In genomic region chr19:3036119-3036794, GRCh38 we compare ENCODE assay signal across 1 cellular context.
TF ChIP-seq lines count a peak whose summit lies in the region.

No MANE protein-coding gene starts in this region.

TF ChIP-seq in GM23338, 12 proteins besides CTCF, POLR2A, EP300 and RAD21 (continued from another document):
- TF ChIP-seq REST (IDR thresholded peaks at IDR 0.05; ENCODE audit: unreplicated experiment) (no peak), CREB1 (CRISPR knock-in tag; IDR thresholded peaks at IDR 0.05; ENCODE audit: low read depth) (peak; percentile 83), STAT1 (IDR thresholded peaks at IDR 0.05; ENCODE audit: unreplicated experiment) (no peak), EZH2 (IDR thresholded peaks at IDR 0.05; ENCODE audit: low read depth, unreplicated experiment) (no peak), NANOG (IDR thresholded peaks at IDR 0.05; ENCODE audit: borderline replicate concordance) (no peak), POLR2AphosphoS5 (IDR thresholded peaks at IDR 0.05; ENCODE audit: low read depth) (no peak), ZNF114 (CRISPR knock-in tag; IDR thresholded peaks at IDR 0.05) (no peak), ZNF331 (CRISPR knock-in tag; IDR thresholded peaks at IDR 0.05; ENCODE audit: low read depth) (no peak), ETS1 (IDR thresholded peaks at IDR 0.05) (peak; percentile 71), ZNF462 (CRISPR knock-in tag; IDR thresholded peaks at IDR 0.05) (no peak), JUNB (IDR thresholded peaks at IDR 0.05; ENCODE audit: unreplicated experiment) (no peak)
